In genomic region chr7:106216517-106217088, GRCh38 we compare ENCODE assay signal across 10 cellular contexts.
DNase-seq lines count a peak whose midpoint lies in the region; ATAC-seq and TF ChIP-seq lines count a peak whose summit lies in the region.
"Had no signal": no experiment of that assay in that cellular context is flagged by ENCODE, and none has a peak within 500 bp of the region (broad histone marks: within the 10 kb centered on the region; RNA-seq: fewer than 3 reads in every experiment).

No MANE protein-coding gene starts in this region.

- no peak for TF ChIP-seq CTCF in Peyer's patch (IDR thresholded peaks at IDR 0.05)
- no peak for TF ChIP-seq CTCF in omental fat pad (IDR thresholded peaks at IDR 0.05)

- no peaks in the 10 kb centered on the region for H3K9me3 Mint-ChIP-seq in activated CD4-positive, alpha-beta T cell treated with anti-CD3 and anti-CD28 coated beads, Interleukin-2, amount 10 ng/mL, durations not matched to agents 7 days and 5 days

- no peaks in the 10 kb centered on the region for H3K36me3 Mint-ChIP-seq in activated CD4-positive, alpha-beta T cell treated with anti-CD3 and anti-CD28 coated beads, Interleukin-2, amount 10 ng/mL, durations not matched to agents 7 days and 5 days (ENCODE audit: low read depth)

- peak; percentile 86 for ATAC-seq in esophagus mucosa
- peak; percentile 93 for ATAC-seq in omental fat pad (ENCODE audit: low FRiP score)
- no peak for ATAC-seq in GM19397 (IDR thresholded peaks at IDR 0.05; ENCODE audit: unreplicated experiment)
- ATAC-seq in GM19455 (IDR thresholded peaks at IDR 0.05; ENCODE audit: unreplicated experiment): no peak
- ATAC-seq: GM12878 had no signal

- H3K27me3 ChIP-seq in Peyer's patch: no peaks in the 10 kb centered on the region

- no peaks in the 10 kb centered on the region for H3K36me3 ChIP-seq in Peyer's patch

- H3K4me1 Mint-ChIP-seq in activated CD4-positive, alpha-beta T cell treated with anti-CD3 and anti-CD28 coated beads, Interleukin-2, amount 10 ng/mL, durations not matched to agents 7 days and 5 days: peaks cover 2% of the 10 kb centered on the region

- H3K4me3 Mint-ChIP-seq in activated CD4-positive, alpha-beta T cell treated with anti-CD3 and anti-CD28 coated beads, Interleukin-2, amount 10 ng/mL, durations not matched to agents 7 days and 5 days: no peak overlapping the region

- no peaks in the 10 kb centered on the region for H3K4me1 ChIP-seq in Peyer's patch

- peaks cover 20% of the 10 kb centered on the region for H3K27me3 Mint-ChIP-seq in activated CD4-positive, alpha-beta T cell treated with anti-CD3 and anti-CD28 coated beads, Interleukin-2, amount 10 ng/mL, durations not matched to agents 7 days and 5 days

- CTCF ChIA-PET in activated CD4-positive, alpha-beta T cell treated with anti-CD3 and anti-CD28 coated beads, Interleukin-2, amount 10 ng/mL, durations not matched to agents 7 days and 5 days (lab: Charles Lee): interaction anchor here (1.6 kb wide), 1 partner anchor 9 kb away, joined by 5 read pairs; no protein-coding TSS in a partner anchor

- no peaks in the 10 kb centered on the region for H3K9me3 ChIP-seq in Peyer's patch

- H3K4me3 ChIP-seq in Peyer's patch: no peak overlapping the region
- H3K4me3 ChIP-seq: GM12878 had no signal

- no peak overlapping the region for H3K27ac Mint-ChIP-seq in activated CD4-positive, alpha-beta T cell treated with anti-CD3 and anti-CD28 coated beads, Interleukin-2, amount 10 ng/mL, durations not matched to agents 7 days and 5 days

- DNase-seq in COLO829 (ENCODE audit: low spot score) (peak; percentile 88), Peyer's patch (peak in 1 of 3 donors; percentile 52), omental fat pad (ENCODE audit: low spot score) (no peak), cortex of kidney (lab: John Stamatoyannopoulos, UW) (no peak)
- no peak for DNase-seq in activated CD4-positive, alpha-beta T cell treated with anti-CD3 and anti-CD28 coated beads, Interleukin-2, amount 10 ng/mL, durations not matched to agents 7 days and 5 days
- DNase-seq: NCI-H1694 had no signal

- H3K27ac ChIP-seq in Peyer's patch: peak overlapping the region in 3 of 4 donors; percentile 51 to 66 (median 65)

- TF ChIP-seq POLR2A in Peyer's patch (IDR thresholded peaks at IDR 0.05): no peak

- POLR2A ChIA-PET in activated CD4-positive, alpha-beta T cell treated with anti-CD3 and anti-CD28 coated beads, Interleukin-2, amount 10 ng/mL, durations not matched to agents 7 days and 5 days (lab: Charles Lee): no interaction called here

Comparison
In these comparisons a context has a peak if more than half of its experiments do, and no peak if none do; other contexts are left out.
1. ATAC-seq: peak in esophagus mucosa (single experiment) and omental fat pad (single experiment); none in GM19397 (single experiment) and GM19455 (single experiment).